Comparison of ENCODE assay signal across 9 cellular contexts in the genomic region with DNA sequence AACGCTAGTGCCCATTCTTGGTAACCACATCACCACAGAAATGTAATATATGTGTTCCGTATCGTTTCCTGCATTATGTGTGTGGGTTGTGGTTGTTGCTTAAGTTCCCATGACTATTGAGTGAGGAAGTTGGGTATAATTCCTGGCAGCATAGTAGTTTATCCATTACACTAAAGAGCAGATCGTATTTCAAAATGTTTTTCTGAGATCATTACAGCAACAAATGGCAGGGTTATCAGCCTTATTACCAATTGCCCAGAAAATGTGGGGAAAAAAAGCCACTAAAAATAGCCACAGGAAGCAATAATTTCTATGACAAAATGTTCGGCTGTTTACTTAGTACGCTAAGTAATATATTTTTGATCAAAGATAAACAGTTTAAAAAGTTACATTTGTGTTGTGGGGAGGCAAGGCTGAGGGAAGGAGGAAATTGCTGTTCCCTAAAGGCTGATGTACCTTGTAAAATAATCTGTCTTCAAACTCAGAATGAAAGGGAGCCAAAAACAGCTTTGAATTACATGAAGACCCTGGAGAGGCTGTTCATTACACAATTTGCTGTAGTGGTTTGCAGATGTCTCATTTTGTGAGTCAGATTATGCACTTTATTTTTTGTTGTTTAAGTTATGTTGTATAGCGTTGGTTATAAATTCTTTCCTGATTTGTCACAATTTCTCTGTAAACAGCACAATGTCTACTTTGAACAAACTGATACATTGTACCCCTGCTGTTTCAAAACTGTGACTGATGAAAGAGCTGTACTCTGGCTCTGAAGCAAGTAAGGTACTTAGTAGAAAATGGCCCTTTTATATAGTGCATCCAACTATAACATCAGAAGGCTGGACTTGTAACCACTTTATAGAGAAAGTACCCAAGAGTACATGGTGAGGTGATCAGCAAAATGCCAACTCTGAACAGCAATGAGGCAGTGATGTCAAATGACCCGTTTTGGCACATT.
A peak's percentile ranks its signal among the peaks of the same experiment; 100 is the strongest.
DNase-seq lines count a peak whose midpoint lies in the region; ATAC-seq and TF ChIP-seq lines count a peak whose summit lies in the region.
"Had no signal": no experiment of that assay in that cellular context is flagged by ENCODE, and none has a peak within 500 bp of the region (broad histone marks: within the 10 kb centered on the region; RNA-seq: fewer than 3 reads in every experiment).

No MANE protein-coding gene starts in this region.

- H3K27me3 Mint-ChIP-seq in nephron progenitor cell (ENCODE audit: low read depth, poor library complexity) = no peaks in the 10 kb centered on the region

- peak; percentile 50 for ATAC-seq in GM19467 (IDR thresholded peaks at IDR 0.05; ENCODE audit: unreplicated experiment)
- ATAC-seq: activated T-cell treated with anti-CD3 and anti-CD28 coated beads, Interleukin-2, amount 50 U/mL, for 72 hours had no signal

- H3K4me1 Mint-ChIP-seq in nephron progenitor cell = peaks cover 23% of the 10 kb centered on the region

- DNase-seq in NCI-H1436 treated with DMSO at 0.1 percent for 48 hours (lab: John Stamatoyannopoulos, UW) = peak; percentile 83
- DNase-seq in brain pericyte (ENCODE audit: low read depth, low spot score) = peak; percentile 86
- no peak for DNase-seq in nephron progenitor cell
- DNase-seq in stimulated activated CD4-positive, alpha-beta T cell treated with anti-CD3 and anti-CD28 coated beads, Interleukin-12 subunit alpha, Interleukin-12 subunit beta, amount 100 ng/mL, for 4 hours = no peak
- DNase-seq in stimulated activated naive CD4-positive, alpha-beta T cell (lab: John Stamatoyannopoulos, UW) = no peak
- no peak for DNase-seq in HuH-7 (ENCODE audit: low spot score)
- no peak for DNase-seq in stimulated activated CD4-positive, alpha-beta T cell treated with anti-CD3 and anti-CD28 coated beads, Interleukin-1b, Interleukin-23, amount 100 ng/mL, for 48 hours
- DNase-seq: activated T-cell treated with anti-CD3 and anti-CD28 coated beads, Interleukin-2, amount 50 U/mL, for 72 hours had no signal

- H3K27ac Mint-ChIP-seq in nephron progenitor cell = peak overlapping the region; percentile 91
- H3K27ac Mint-ChIP-seq: activated T-cell treated with anti-CD3 and anti-CD28 coated beads, Interleukin-2, amount 50 U/mL, for 72 hours had no signal

- TF ChIP-seq CTCF in nephron progenitor cell (IDR thresholded peaks at IDR 0.05) = no peak

- H3K4me3 Mint-ChIP-seq in nephron progenitor cell = no peak overlapping the region
- H3K4me3 Mint-ChIP-seq: activated T-cell treated with anti-CD3 and anti-CD28 coated beads, Interleukin-2, amount 50 U/mL, for 72 hours had no signal

- H3K9me3 Mint-ChIP-seq in nephron progenitor cell = no peaks in the 10 kb centered on the region
- H3K9me3 Mint-ChIP-seq: activated T-cell treated with anti-CD3 and anti-CD28 coated beads, Interleukin-2, amount 50 U/mL, for 72 hours had no signal

- H3K36me3 Mint-ChIP-seq in nephron progenitor cell (ENCODE audit: low read depth) = no peaks in the 10 kb centered on the region

Comparison
In these comparisons a context has a peak if more than half of its experiments do, and no peak if none do; other contexts are left out.
1. DNase-seq: peak in NCI-H1436 treated with DMSO at 0.1 percent for 48 hours (single experiment) and brain pericyte (single experiment); none in nephron progenitor cell (single experiment), stimulated activated CD4-positive, alpha-beta T cell treated with anti-CD3 and anti-CD28 coated beads, Interleukin-12 subunit alpha, Interleukin-12 subunit beta, amount 100 ng/mL, for 4 hours (single experiment), stimulated activated naive CD4-positive, alpha-beta T cell (0 of 6), HuH-7 (single experiment) and stimulated activated CD4-positive, alpha-beta T cell treated with anti-CD3 and anti-CD28 coated beads, Interleukin-1b, Interleukin-23, amount 100 ng/mL, for 48 hours (single experiment).